ENCODE assay signal across 8 cellular contexts in the genomic region with DNA sequence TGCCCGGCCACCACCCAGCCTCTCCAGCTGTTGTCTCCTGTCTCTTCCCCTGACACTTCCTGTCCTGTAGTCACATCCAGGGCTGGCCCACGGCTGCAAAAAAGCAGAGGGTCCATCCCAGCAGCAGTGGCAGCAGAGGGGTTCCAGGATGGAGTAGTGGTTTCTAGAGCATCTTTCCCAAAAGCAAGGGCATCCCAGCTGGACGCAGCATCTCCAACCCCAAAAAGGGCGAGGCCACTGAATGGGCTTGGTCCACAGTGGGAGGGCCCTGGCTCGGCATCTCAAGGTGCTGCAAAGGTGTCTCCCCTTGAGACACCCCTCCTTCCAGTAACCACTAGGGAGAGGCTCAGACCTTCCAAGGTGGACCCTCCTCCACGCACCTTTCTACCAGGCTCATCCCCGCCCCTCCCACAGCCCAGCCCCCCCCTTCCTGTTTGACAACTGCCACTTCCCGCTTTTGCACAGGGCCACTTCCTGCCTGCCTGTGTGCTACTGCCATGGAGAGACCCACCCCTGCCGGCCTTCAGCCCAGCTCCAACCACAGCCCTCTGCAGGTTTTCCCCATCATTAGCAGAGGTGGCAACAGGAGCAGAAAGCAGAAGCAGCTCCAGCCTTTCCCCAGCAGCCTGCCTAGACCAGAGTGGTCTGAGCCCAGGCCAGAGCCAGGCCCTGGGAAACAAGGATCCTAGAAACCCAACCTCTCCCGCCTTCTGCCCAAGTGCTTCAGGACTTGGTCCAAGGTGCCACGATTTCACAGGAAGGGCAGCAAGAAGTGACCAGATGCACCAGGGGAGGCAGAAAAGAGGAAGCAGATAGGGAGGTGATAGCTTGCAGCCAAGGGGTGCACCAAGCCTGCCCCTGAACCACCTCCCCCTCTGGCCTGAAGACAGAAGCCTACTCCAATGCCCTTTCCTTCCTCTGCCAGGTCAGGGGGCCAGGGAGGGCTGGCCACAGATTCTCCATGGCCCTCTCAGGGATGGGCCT. TPM values are rescaled to one million over a fixed set of nuclear protein-coding genes. Genes with fewer than 3 reads are reported as not detected.
DNase-seq lines count a peak whose midpoint lies in the region; ATAC-seq, FAIRE-seq and TF ChIP-seq lines count a peak whose summit lies in the region.

No MANE protein-coding gene starts in this region.

- H3K36me3 ChIP-seq in SU-DHL-6 (ENCODE audit: low read length), result no peaks in the 10 kb centered on the region
- peaks cover 4 to 28% of the 10 kb centered on the region in 2 donors for H3K36me3 ChIP-seq in ascending aorta
- H3K36me3 ChIP-seq in osteoblast (ENCODE audit: insufficient read depth, low read length), result peaks cover 20% of the 10 kb centered on the region

- TF ChIP-seq POLR2A in GM12891 (IDR thresholded peaks at IDR 0.05; ENCODE audit: low read depth, low read length), result no peak

- ATAC-seq in HG02840 (IDR thresholded peaks at IDR 0.05; ENCODE audit: low FRiP score, unreplicated experiment), result peak; percentile 59
- no peak for ATAC-seq in GM19397 (IDR thresholded peaks at IDR 0.05; ENCODE audit: unreplicated experiment)

- peak overlapping the region; percentile 35 for H3K9ac ChIP-seq in SU-DHL-6 (ENCODE audit: low read length)

- H2AFZ ChIP-seq in SU-DHL-6 (ENCODE audit: low read depth, low read length, severe bottlenecking) (no peak overlapping the region), osteoblast (ENCODE audit: low read length) (no peak overlapping the region)

- no peaks in the 10 kb centered on the region for H3K9me3 ChIP-seq in SU-DHL-6 (ENCODE audit: insufficient read depth, low read length)
- H3K9me3 ChIP-seq in ascending aorta, result no peaks in the 10 kb centered on the region
- no peaks in the 10 kb centered on the region for H3K9me3 ChIP-seq in osteoblast (ENCODE audit: low read depth, low read length)

- H3K4me1 ChIP-seq in ascending aorta (peaks cover 28 to 73% of the 10 kb centered on the region in 2 donors), osteoblast (ENCODE audit: insufficient read depth, low read length) (no peaks in the 10 kb centered on the region)

- no peak overlapping the region for H3K4me3 ChIP-seq in SU-DHL-6 (ENCODE audit: insufficient read depth, low read length, poor library complexity, severe bottlenecking)
- H3K4me3 ChIP-seq in ascending aorta, result peak overlapping the region in 1 of 2 donors; percentile 3
- H3K4me3 ChIP-seq in osteoblast (ENCODE audit: insufficient read depth, low read length), result no peak overlapping the region

- H4K20me1 ChIP-seq in SU-DHL-6 (ENCODE audit: low read depth, low read length), result no peaks in the 10 kb centered on the region
- H4K20me1 ChIP-seq in osteoblast (ENCODE audit: insufficient read depth, low read length), result peaks cover 32% of the 10 kb centered on the region

- peak overlapping the region; percentile 76 for H3K27ac ChIP-seq in SU-DHL-6 (ENCODE audit: low read depth, low read length)
- peak overlapping the region; percentile 78 to 94 for H3K27ac ChIP-seq in ascending aorta
- H3K27ac ChIP-seq in osteoblast (ENCODE audit: low read depth, low read length), result no peak overlapping the region

- intact Hi-C loops in ascending aorta (cut with DNase I), result no loop called here

- H3K4me2 ChIP-seq in SU-DHL-6 (ENCODE audit: low read depth, low read length, poor library complexity, severe bottlenecking) (peak overlapping the region; percentile 41), osteoblast (ENCODE audit: insufficient read depth, low read length) (no peak overlapping the region)

- DNase-seq in GM12891 (ENCODE audit: insufficient read length, low spot score) (peak; percentile 66), ascending aorta (ENCODE audit: low spot score in 2 of 2) (no peak), osteoblast (ENCODE audit: insufficient read length, low spot score, missing footprints) (peak; percentile 18), NCI-H2081 (lab: John Stamatoyannopoulos, UW) (no peak), superior temporal gyrus (ENCODE audit: extremely low spot score) (no peak)

- no peaks in the 10 kb centered on the region for H3K9me2 ChIP-seq in SU-DHL-6 (replicated peaks; ENCODE audit: insufficient read depth, low read length)

- TF ChIP-seq CTCF in SU-DHL-6 (IDR thresholded peaks at IDR 0.05; ENCODE audit: insufficient read depth, low read length, poor library complexity, severe bottlenecking) (no peak), ascending aorta (IDR thresholded peaks at IDR 0.05) (no peak), osteoblast (IDR thresholded peaks at IDR 0.05; ENCODE audit: extremely low read depth, low read depth, low read length) (no peak)

- H3K79me2 ChIP-seq in SU-DHL-6 (ENCODE audit: insufficient read depth, low read length) (no peaks in the 10 kb centered on the region; the same call in 1 of the 2 replicates), osteoblast (ENCODE audit: insufficient read depth, low read length) (peaks cover 19% of the 10 kb centered on the region)

- H3K27me3 ChIP-seq in SU-DHL-6 (ENCODE audit: low read length) (no peaks in the 10 kb centered on the region), ascending aorta (no peaks in the 10 kb centered on the region), osteoblast (ENCODE audit: insufficient read depth, low read length) (no peaks in the 10 kb centered on the region)

- H3F3A ChIP-seq in SU-DHL-6 (ENCODE audit: insufficient read depth), result peaks cover 9% of the 10 kb centered on the region

- peak; percentile 94 for FAIRE-seq in GM12891 (lab: Jason Lieb, UNC)

TF ChIP-seq in GM12891, 5 proteins besides CTCF, POLR2A, EP300 and RAD21:
- TF ChIP-seq SPI1 (IDR thresholded peaks at IDR 0.05; ENCODE audit: low read depth, low read length) (peak; percentile 69), POU2F2 (IDR thresholded peaks at IDR 0.05; ENCODE audit: low read depth, low read length) (no peak)
TF ChIP-seq in GM12891: peak in this region for 1.

RNA-seq across cellular contexts. Expression of a gene that starts 8.6 kb away (rescaled TPM):
- polyA plus RNA-seq in GM12891 (2012; ENCODE audit: low read depth, missing spikeins), result 10.9 TPM
- 60.3 TPM for total RNA-seq in ascending aorta
- 22.4 and 28.3 TPM in 2 replicates for total RNA-seq in osteoblast

RNA-seq across cellular contexts. Expression of a gene that starts 45.2 kb away (rescaled TPM):
- polyA plus RNA-seq in GM12891 (2012; ENCODE audit: low read depth, missing spikeins), result 0.73 TPM
- total RNA-seq in ascending aorta, result 1.5 TPM
- total RNA-seq in osteoblast, result 27.9 and 40.7 TPM in 2 replicates

RNA-seq across cellular contexts. Expression of a gene that starts 54.4 kb away (rescaled TPM):
- 14.8 TPM for polyA plus RNA-seq in GM12891 (2012; ENCODE audit: low read depth, missing spikeins)
- total RNA-seq in ascending aorta (130 TPM), osteoblast (30.4 and 35.8 TPM in 2 replicates)

Comparison
In these comparisons a context has a peak if more than half of its experiments do, and no peak if none do; other contexts are left out.
1. DNase-seq: peak in GM12891 (single experiment) and osteoblast (single experiment); none in ascending aorta (0 of 2), NCI-H2081 (0 of 2) and superior temporal gyrus (single experiment).
2. RNA of a gene that starts 45.2 kb away (total RNA-seq): 27.9 to 40.7 TPM in osteoblast; 1.5 TPM in ascending aorta (single experiment); every median in the first group is over 10 times any median in the second.